Comparison of ENCODE assay signal across 20 cellular contexts in the genomic region with DNA sequence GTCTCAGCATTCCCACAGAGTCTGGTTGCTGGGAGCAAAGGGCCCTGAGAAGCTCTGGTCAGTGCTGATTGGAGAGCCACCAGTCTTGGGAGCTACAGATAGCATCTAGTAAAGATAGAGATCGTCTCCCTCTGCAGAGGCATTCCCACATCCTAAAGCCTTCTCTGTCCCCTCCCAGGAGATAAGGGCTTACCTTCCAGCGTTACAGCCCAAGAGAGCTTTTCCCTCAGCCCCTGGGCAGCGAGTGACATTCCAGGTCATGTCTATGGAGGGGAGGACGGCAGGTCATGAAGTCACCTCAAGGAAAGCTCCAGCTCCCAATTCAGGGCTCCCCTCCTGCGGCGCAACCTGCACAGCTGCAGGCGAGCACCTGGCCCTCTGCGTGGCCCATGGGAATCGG. TPM values are rescaled to one million over a fixed set of nuclear protein-coding genes. Genes with fewer than 3 reads are reported as not detected.
"Had no signal": no experiment of that assay in that cellular context is flagged by ENCODE, and none has a peak within 500 bp of the region (broad histone marks: within the 10 kb centered on the region; RNA-seq: fewer than 3 reads in every experiment).

No MANE protein-coding gene starts in this region.

- H3K36me3 Mint-ChIP-seq: activated naive CD4-positive, alpha-beta T cell treated with anti-CD3 and anti-CD28 coated beads, Interleukin-2, amount 50 U/mL, for 72 hours had no signal

- H3K27ac Mint-ChIP-seq: endodermal cell, nephron had no signal

- H3K4me1 Mint-ChIP-seq: endodermal cell, nephron had no signal

- DNase-seq: activated gamma-delta T cell treated with Interleukin-2 at 50 U/mL for 16 hours, cerebellar nuclear complex, cortex of kidney, endodermal cell, esophagus squamous epithelium, gastrocnemius medialis, left cardiac atrium, pancreas, psoas muscle, thyroid gland, WERI-Rb-1 had no signal

- H3K4me3 Mint-ChIP-seq: endodermal cell, nephron had no signal

- ATAC-seq: gastrocnemius medialis, left cardiac atrium, pancreas, SK-N-SH treated with all-trans-retinoic acid at 6 μM for 48 hours had no signal

- H3K9me3 Mint-ChIP-seq: activated naive CD4-positive, alpha-beta T cell treated with anti-CD3 and anti-CD28 coated beads, Interleukin-2, amount 50 U/mL, for 72 hours had no signal

RNA-seq across cellular contexts. Expression of a gene that starts 29.9 kb away (rescaled TPM):
- total RNA-seq: activated CD8-positive, alpha-beta memory T cell treated with anti-CD3 and anti-CD28 coated beads for 36 hours; activated naive CD4-positive, alpha-beta T cell treated with anti-CD3 and anti-CD28 coated beads, Interleukin-2, amount 50 U/mL, for 72 hours; bronchial epithelial cell; gastrocnemius medialis; heart left ventricle; left cardiac atrium; mononuclear cell; myocyte; psoas muscle; right atrium auricular region had no signal
